1 cellular context compared by ENCODE assay signal in the genomic region with DNA sequence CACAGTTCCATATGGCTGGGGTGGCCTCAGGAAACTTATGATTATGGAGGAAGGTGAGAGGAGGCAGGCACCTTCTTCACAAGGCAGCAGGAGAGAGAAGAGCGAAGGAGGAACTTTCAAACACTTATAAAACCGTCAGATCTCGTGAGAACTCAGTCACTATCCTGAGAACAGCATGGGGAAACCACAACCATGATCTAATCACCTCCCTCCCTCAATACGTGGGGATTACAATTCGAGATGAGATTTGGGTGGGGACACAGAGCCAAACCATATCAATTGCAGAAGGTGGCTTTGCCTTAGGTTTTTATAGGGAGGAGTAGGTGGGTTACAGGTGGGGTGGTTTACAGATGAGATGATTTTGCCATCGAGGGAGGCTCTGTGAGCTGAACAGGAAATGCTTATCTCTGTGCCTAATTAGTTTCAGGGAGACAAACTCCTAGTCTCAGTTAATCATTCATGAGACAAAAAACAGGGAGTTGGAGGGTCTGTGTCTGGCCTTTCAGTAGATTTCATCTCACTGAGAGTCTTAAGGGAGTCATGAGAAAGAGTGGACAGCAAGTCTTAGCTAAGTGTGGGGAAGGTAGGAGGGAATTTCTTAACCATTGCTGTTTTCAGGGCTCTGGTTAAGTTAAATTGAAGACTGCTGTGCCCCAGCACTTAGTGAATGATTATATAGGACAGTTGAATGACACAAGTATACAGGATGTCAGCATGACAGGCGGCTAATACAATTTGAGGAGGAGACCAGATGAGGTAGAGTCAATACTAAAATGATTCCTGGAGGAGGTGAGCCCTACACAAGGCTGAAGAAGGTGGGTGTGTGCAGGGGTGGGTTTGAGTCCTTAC.
TF ChIP-seq lines count a peak whose summit lies in the region.

No MANE protein-coding gene starts in this region.

TF ChIP-seq in GM23338, 12 proteins besides CTCF, POLR2A, EP300 and RAD21 (continued from another document):
- no peak for TF ChIP-seq REST (IDR thresholded peaks at IDR 0.05; ENCODE audit: unreplicated experiment)
- TF ChIP-seq ZNF462 (CRISPR knock-in tag; IDR thresholded peaks at IDR 0.05) = no peak
- TF ChIP-seq CREB1 (CRISPR knock-in tag; IDR thresholded peaks at IDR 0.05; ENCODE audit: low read depth) = no peak
TF ChIP-seq in GM23338: peak in this region for 0.
